Comparison of ENCODE assay signal across 8 cellular contexts in the genomic region with DNA sequence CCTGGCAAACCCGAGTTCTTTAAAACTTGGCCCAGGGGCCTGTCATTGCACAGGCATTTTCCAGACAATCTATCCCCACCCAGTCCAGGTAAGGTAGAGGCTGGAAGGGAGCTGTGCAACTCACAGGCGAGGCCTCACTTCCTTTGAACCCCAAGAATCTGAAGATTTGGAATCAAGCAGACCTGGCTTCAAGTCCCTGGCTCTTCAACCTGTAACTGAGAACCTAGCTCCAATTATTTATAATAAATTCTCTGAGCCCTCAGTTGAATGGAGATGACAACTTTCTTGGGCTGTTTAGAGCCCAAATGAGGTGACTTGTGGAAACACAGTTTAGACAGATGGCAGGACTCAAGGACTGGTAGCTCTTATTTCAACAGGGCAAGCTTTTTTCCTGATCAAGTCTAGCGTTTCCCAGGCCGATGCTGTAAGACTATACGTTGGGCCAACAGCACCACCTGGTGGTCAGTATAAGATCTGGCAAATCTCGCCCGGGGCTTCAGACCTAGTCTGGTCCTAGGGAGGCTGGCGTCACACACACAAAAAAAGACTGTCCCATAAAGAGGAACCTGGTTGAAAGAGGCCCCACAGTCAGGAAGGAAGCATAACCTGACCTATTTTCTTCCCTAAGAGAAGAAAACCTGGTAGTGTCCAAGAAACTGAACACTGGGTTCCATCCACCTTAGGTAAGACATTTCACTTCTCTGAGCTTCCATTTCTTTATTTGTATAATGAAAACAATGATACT.
DNase-seq lines count a peak whose midpoint lies in the region; ATAC-seq and TF ChIP-seq lines count a peak whose summit lies in the region.

No MANE protein-coding gene starts in this region.

- H3K27me3 Mint-ChIP-seq in CD4-positive, CD25-positive, alpha-beta regulatory T cell: peaks cover 11% of the 10 kb centered on the region

- H3K36me3 ChIP-seq in CD4-positive, CD25-positive, alpha-beta regulatory T cell (ENCODE audit: control insufficient read depth, insufficient read depth, low read length): no peaks in the 10 kb centered on the region

- WGBS in lower leg skin, 2 donors: 18 to 19% methylated on average over 8 of the region's 8 CpGs

- no peaks in the 10 kb centered on the region for H3K9me3 ChIP-seq in CD4-positive, CD25-positive, alpha-beta regulatory T cell (ENCODE audit: control insufficient read depth in 2 of 2, low read length in 2 of 2)

- H3K4me3 ChIP-seq in CD4-positive, CD25-positive, alpha-beta regulatory T cell (ENCODE audit: low read depth, low read length): no peak overlapping the region
- H3K4me3 ChIP-seq in lower leg skin (ENCODE audit: low read depth, poor library complexity, severe bottlenecking): no peak overlapping the region

- H3K4me1 Mint-ChIP-seq in CD4-positive, CD25-positive, alpha-beta regulatory T cell: peaks cover 8 to 20% (median 16%) of the 10 kb centered on the region in 4 donors

- intact Hi-C loops in lower leg skin (cut with DNase I; ENCODE audit: low total_unique reads): loop anchor here (5.0 kb wide), 1 partner anchor 123 kb away; a partner anchor contains a TSS

- no peaks in the 10 kb centered on the region for H3K27me3 ChIP-seq in CD4-positive, CD25-positive, alpha-beta regulatory T cell (ENCODE audit: control insufficient read depth, insufficient read depth, low read length)

- TF ChIP-seq POLR2A in lower leg skin (IDR thresholded peaks at IDR 0.05): no peak

- H3K4me3 Mint-ChIP-seq in CD4-positive, CD25-positive, alpha-beta regulatory T cell: no peak overlapping the region

- peak; percentile 84 to 87 for ATAC-seq in CD4-positive, CD25-positive, alpha-beta regulatory T cell (ENCODE audit: low read depth in 2 of 2)
- ATAC-seq in GM19397 (IDR thresholded peaks at IDR 0.05; ENCODE audit: unreplicated experiment): peak; percentile 80
- peak; percentile 81 for ATAC-seq in HG03469 (IDR thresholded peaks at IDR 0.05; ENCODE audit: unreplicated experiment)

- DNase-seq in CD4-positive, CD25-positive, alpha-beta regulatory T cell: peak; percentile 49 to 82 (median 67)
- peak; percentile 44 to 84 for DNase-seq in NCI-H526 (lab: John Stamatoyannopoulos, UW)
- peak; percentile 86 for DNase-seq in activated CD4-positive, alpha-beta T cell treated with anti-CD3 and anti-CD28 coated beads for 48 hours
- DNase-seq in dedifferentiated amniotic fluid mesenchymal stem cell (ENCODE audit: extremely low spot score): peak; percentile 84
- peak; percentile 81 to 96 for DNase-seq in lower leg skin (ENCODE audit: low spot score in 2 of 2)
- peak; percentile 62 for DNase-seq in stimulated activated CD8-positive, alpha-beta memory T cell treated with anti-CD3 and anti-CD28 coated beads, Interleukin-12 subunit alpha, Interleukin-12 subunit beta, amount 100 ng/mL, for 1 hour (ENCODE audit: low read depth)

- H3K4me1 ChIP-seq in CD4-positive, CD25-positive, alpha-beta regulatory T cell (ENCODE audit: control insufficient read depth, insufficient read depth, low read length, poor library complexity, severe bottlenecking): no peaks in the 10 kb centered on the region

- H3K9me3 Mint-ChIP-seq in CD4-positive, CD25-positive, alpha-beta regulatory T cell: no peaks in the 10 kb centered on the region

- TF ChIP-seq CTCF in lower leg skin (IDR thresholded peaks at IDR 0.05): peak in 1 of 3 donors; percentile 64

- H3K27ac Mint-ChIP-seq in CD4-positive, CD25-positive, alpha-beta regulatory T cell: peak overlapping the region in 1 of 3 donors; percentile 51

- no peaks in the 10 kb centered on the region for H3K36me3 Mint-ChIP-seq in CD4-positive, CD25-positive, alpha-beta regulatory T cell

- no peak overlapping the region for H3K27ac ChIP-seq in CD4-positive, CD25-positive, alpha-beta regulatory T cell (ENCODE audit: insufficient read depth, low read length, poor library complexity, severe bottlenecking)
